Comparison of ENCODE assay signal across 1 cellular context in genomic region chr6:35148167-35148741, GRCh38.
TF ChIP-seq lines count a peak whose summit lies in the region.

No MANE protein-coding gene starts in this region.

TF ChIP-seq in GM12878, 131 proteins besides CTCF, POLR2A, EP300 and RAD21 (continued from another document):
- no peak for TF ChIP-seq E2F8 (IDR thresholded peaks at IDR 0.05; ENCODE audit: low read depth, partially characterized antibody)
- peak; percentile 51; the same call in 1 of the 2 replicates for TF ChIP-seq IRF4 (IDR thresholded peaks at IDR 0.05; ENCODE audit: low read depth, low read length)
- no peak for TF ChIP-seq NR2F1 (conservative IDR thresholded peaks at IDR 0.05)
- TF ChIP-seq MYB (IDR thresholded peaks at IDR 0.05; ENCODE audit: borderline replicate concordance, low read depth, low read length) = no peak
- TF ChIP-seq RBBP5 (conservative IDR thresholded peaks at IDR 0.05) = no peak
- no peak for TF ChIP-seq ELK1 (IDR thresholded peaks at IDR 0.05; ENCODE audit: low read depth, low read length)
- TF ChIP-seq IKZF2 (IDR thresholded peaks at IDR 0.05) = 0 out of 4 replicates have a peak, but pooled peaks of 1 of the 2 experiments have one; percentile 17
- TF ChIP-seq SUZ12 (IDR thresholded peaks at IDR 0.05; ENCODE audit: unreplicated experiment) = no peak
